ENCODE assay signal across 8 cellular contexts in the genomic region with DNA sequence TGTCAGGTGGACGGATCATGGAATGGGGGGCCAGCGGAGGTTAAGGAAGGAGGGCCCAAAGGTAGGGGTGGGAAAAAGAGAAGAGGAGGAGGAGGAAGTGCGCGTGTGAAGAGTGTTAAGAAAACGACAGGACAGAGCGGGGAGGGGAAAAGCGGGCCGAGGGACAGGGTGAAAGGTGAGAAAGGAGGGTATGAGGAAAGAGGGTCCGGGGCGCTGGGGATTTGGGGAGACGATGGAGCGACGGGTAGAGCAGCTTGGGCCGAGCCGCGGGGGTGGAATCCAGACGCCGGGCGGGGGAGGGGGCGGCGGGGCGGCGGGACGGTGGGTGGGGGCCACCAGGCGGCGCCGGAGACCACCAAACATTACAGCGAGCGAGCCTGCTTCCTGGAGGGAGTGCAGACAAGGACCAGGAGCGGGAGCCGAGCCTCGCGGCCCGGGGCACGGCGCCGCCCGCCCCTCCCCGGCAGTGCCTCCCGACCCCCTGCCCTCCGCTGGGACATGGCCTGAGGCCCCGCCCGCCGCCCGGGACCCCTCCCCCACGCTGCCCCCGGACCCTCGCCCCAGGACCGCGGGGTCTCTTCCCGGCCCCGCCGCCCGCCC. TPM values are rescaled to one million over a fixed set of nuclear protein-coding genes. Genes with fewer than 3 reads are reported as not detected.
DNase-seq lines count a peak whose midpoint lies in the region; ATAC-seq and TF ChIP-seq lines count a peak whose summit lies in the region.
"Not testable (repeated sequence)": the region's sequence is repeated elsewhere in the genome, so short reads cannot be mapped to it uniquely, and the experiment has no call there.

No MANE protein-coding gene starts in this region.

- H3K4me1 ChIP-seq in GM23338 (ENCODE audit: insufficient read depth); breast epithelium; neutrophil (ENCODE audit: control insufficient read depth in 1 of 2, insufficient read depth in 1 of 2, low read depth in 1 of 2, low read length in 1 of 2): not testable (repeated sequence)
- H3K4me1 ChIP-seq in tibial artery, result peaks cover 0 to 13% (median 3%) of the 10 kb centered on the region in 4 donors

- intact Hi-C loops in breast epithelium (cut with DNase I; ENCODE audit: low total_unique reads); left ventricle myocardium superior (cut with micrococcal nuclease); tibial artery (cut with DNase I; ENCODE audit: low total_unique reads): not testable (repeated sequence)

- H3K4me3 ChIP-seq in GM12875 (ENCODE audit: low read depth, low read length), result peak overlapping the region; percentile 66
- H3K4me3 ChIP-seq in GM23338, result peak overlapping the region; percentile 66
- H3K4me3 ChIP-seq in breast epithelium, result peak overlapping the region; percentile 50 to 73 (median 55)
- peak overlapping the region; percentile 55 to 71 for H3K4me3 ChIP-seq in neutrophil (ENCODE audit: low read depth in 1 of 2, low read length in 1 of 2)
- H3K4me3 ChIP-seq in tibial artery, result peak overlapping the region; percentile 61 to 64

- H2AFZ ChIP-seq in GM23338, result not testable (repeated sequence)

- not testable (repeated sequence) for H3K9me3 Mint-ChIP-seq in GM23338; T-helper 2 cell treated with Interferon-gamma antibody and Interleukin-4, amounts not matched to agents 5 μg/mL and 100 μg/mL, for 36 hours

- H3K4me1 Mint-ChIP-seq in GM23338, result not testable (repeated sequence)
- H3K4me1 Mint-ChIP-seq in T-helper 2 cell treated with Interferon-gamma antibody and Interleukin-4, amounts not matched to agents 5 μg/mL and 100 μg/mL, for 36 hours (ENCODE audit: low read depth), result peaks cover 20% of the 10 kb centered on the region

- peaks cover 36% of the 10 kb centered on the region for H3K79me2 ChIP-seq in GM23338 (replicated peaks; ENCODE audit: insufficient read depth)

- not testable (repeated sequence) for TF ChIP-seq POLR2A in breast epithelium (IDR thresholded peaks at IDR 0.05)

- H3F3A ChIP-seq in GM23338 (replicated peaks; ENCODE audit: low read depth), result not testable (repeated sequence)

- ATAC-seq in GM23338, result peak; percentile 49
- ATAC-seq in HG03439 (IDR thresholded peaks at IDR 0.05; ENCODE audit: unreplicated experiment), result peak; percentile 10
- peak; percentile 47 for ATAC-seq in left ventricle myocardium superior

- not testable (repeated sequence) for H3K27me3 Mint-ChIP-seq in GM23338 (ENCODE audit: insufficient read depth, low read depth, poor library complexity); T-helper 2 cell treated with Interferon-gamma antibody and Interleukin-4, amounts not matched to agents 5 μg/mL and 100 μg/mL, for 36 hours (ENCODE audit: low read depth)

- peak; percentile 19 for DNase-seq in GM23338 (ENCODE audit: low spot score)
- not testable (repeated sequence) for DNase-seq in T-helper 2 cell treated with Interferon-gamma antibody and Interleukin-4, amounts not matched to agents 5 μg/mL and 100 μg/mL, for 36 hours (ENCODE audit: low spot score); breast epithelium (ENCODE audit: low spot score in 2 of 2); left ventricle myocardium superior; tibial artery

- H3K4me3 Mint-ChIP-seq in GM23338, result peak overlapping the region; percentile 86
- H3K4me3 Mint-ChIP-seq in T-helper 2 cell treated with Interferon-gamma antibody and Interleukin-4, amounts not matched to agents 5 μg/mL and 100 μg/mL, for 36 hours, result peak overlapping the region; percentile 96

- not testable (repeated sequence) for H3K9me2 ChIP-seq in GM23338 (ENCODE audit: insufficient read depth)

- peak overlapping the region; percentile 79 for H3K4me2 ChIP-seq in GM23338

- H3K27ac ChIP-seq in GM23338 (ENCODE audit: low read depth), result peak overlapping the region; percentile 81; the same call in 1 of the 2 replicates
- H3K27ac ChIP-seq in breast epithelium, result peak overlapping the region; percentile 87 to 94
- peak overlapping the region; percentile 85 for H3K27ac ChIP-seq in neutrophil
- peak overlapping the region; percentile 85 to 86 for H3K27ac ChIP-seq in tibial artery

- not testable (repeated sequence) for H3K9me3 ChIP-seq in breast epithelium, neutrophil, tibial artery

- TF ChIP-seq CTCF in GM12875 (IDR thresholded peaks at IDR 0.05; ENCODE audit: borderline replicate concordance, insufficient read depth, low read depth, low read length); GM23338 (conservative IDR thresholded peaks at IDR 0.05; ENCODE audit: low read depth in 2 of 2); breast epithelium (IDR thresholded peaks at IDR 0.05); neutrophil (IDR thresholded peaks at IDR 0.05); tibial artery (IDR thresholded peaks at IDR 0.05): not testable (repeated sequence)

- H3K36me3 ChIP-seq in GM23338 (ENCODE audit: insufficient read depth); breast epithelium; neutrophil; tibial artery: not testable (repeated sequence)

- H3K27me3 ChIP-seq in GM23338 (ENCODE audit: insufficient read depth); breast epithelium; neutrophil; tibial artery: not testable (repeated sequence)

- H3K27ac Mint-ChIP-seq in GM23338, result not testable (repeated sequence)
- peak overlapping the region; percentile 85 for H3K27ac Mint-ChIP-seq in T-helper 2 cell treated with Interferon-gamma antibody and Interleukin-4, amounts not matched to agents 5 μg/mL and 100 μg/mL, for 36 hours

- H3K36me3 Mint-ChIP-seq in GM23338 (ENCODE audit: low read depth); T-helper 2 cell treated with Interferon-gamma antibody and Interleukin-4, amounts not matched to agents 5 μg/mL and 100 μg/mL, for 36 hours (ENCODE audit: low read depth): not testable (repeated sequence)

- H4K20me1 ChIP-seq in GM23338 (replicated peaks; ENCODE audit: insufficient read depth), result peaks cover 11% of the 10 kb centered on the region

RNA-seq across cellular contexts. Expression of a gene that starts 15.9 kb away (rescaled TPM):
- 0.54 and 1.1 TPM in 2 replicates for total RNA-seq in GM23338 (2014; rRNA removed; shearing (Covaris generic))
- 0.07 and 0.18 TPM in 2 replicates for polyA plus RNA-seq in GM23338 (2016; fragmentation: Nextera tagmentation; extraction: Ambion mirVana)
- total RNA-seq in breast epithelium (1 to 10 TPM; 2.4 to 2.9 (median 2.8) TPM), left ventricle myocardium superior (5.6 TPM)
